8 cellular contexts compared by ENCODE assay signal in the genomic region with DNA sequence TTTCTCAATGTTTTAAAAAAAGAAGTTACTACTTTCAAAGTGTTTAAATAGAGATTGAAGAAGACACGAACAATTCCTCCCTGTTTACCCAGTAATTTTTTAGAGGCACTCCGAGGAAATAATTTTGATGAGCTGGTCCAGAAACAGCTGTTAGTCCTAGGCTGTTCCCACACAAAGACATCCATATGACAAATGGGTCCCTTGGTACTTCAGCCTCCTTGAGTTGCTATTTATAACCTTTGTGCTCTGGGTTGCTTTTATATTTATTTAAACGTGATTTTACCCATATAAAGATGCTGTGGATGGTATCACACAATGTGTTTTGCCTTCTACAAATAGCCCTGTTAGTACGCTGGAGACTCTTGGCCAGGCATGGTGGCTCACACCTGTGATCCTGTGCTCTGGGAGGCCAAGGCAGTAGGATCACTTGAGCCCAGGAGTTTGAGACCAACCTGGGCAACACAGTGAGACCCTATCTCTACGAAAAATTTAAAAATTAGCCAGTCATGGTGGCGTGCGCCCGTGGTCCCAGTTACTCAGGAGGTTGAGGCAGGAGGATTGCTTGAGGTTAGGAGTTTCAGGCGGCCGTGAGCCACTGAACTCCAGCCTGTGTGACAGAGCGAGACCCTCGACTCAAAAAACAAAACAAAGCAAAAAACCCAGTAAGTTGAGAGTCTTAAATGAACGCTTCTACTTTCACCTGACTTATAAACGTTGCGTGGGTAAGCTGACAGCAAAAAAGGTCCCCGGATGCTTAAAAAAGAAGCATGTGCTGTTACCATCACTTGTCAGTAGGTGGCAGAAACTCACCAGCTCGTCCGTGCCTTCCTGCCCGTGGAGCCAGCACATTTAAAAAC. TPM values are rescaled to one million over a fixed set of nuclear protein-coding genes. Genes with fewer than 3 reads are reported as not detected.
DNase-seq lines count a peak whose midpoint lies in the region; ATAC-seq, FAIRE-seq and TF ChIP-seq lines count a peak whose summit lies in the region.

No MANE protein-coding gene starts in this region.

- peak; percentile 63 for FAIRE-seq in pancreas (lab: Jason Lieb, UNC)

- peak overlapping the region; percentile 52 for H3K4me2 ChIP-seq in MM.1S (ENCODE audit: low read depth, low read length)

- H3K79me2 ChIP-seq in MM.1S (ENCODE audit: low read length) = no peaks in the 10 kb centered on the region

- CTCF ChIA-PET in activated naive CD4-positive, alpha-beta T cell treated with anti-CD3 and anti-CD28 coated beads, Interleukin-2, amount 10 ng/mL, durations not matched to agents 7 days and 5 days (lab: Charles Lee) = interaction anchor here (0.6 to 7.4 kb wide), 26 partner anchors 9 to 230 kb away, joined by 3 to 139 read pairs (median 4); a partner anchor contains a TSS

- H3K27ac ChIP-seq in MM.1S (ENCODE audit: low read length) (no peak overlapping the region), pancreas (no peak overlapping the region), upper lobe of right lung (no peak overlapping the region)

- H3K9me3 Mint-ChIP-seq in activated naive CD4-positive, alpha-beta T cell treated with anti-CD3 and anti-CD28 coated beads, Interleukin-2, amount 10 ng/mL, durations not matched to agents 7 days and 5 days = no peaks in the 10 kb centered on the region

- in situ Hi-C loops in GM13976 (cut with MboI; ENCODE audit: low sequenced_read_pairs, unreplicated experiment) = loop anchor here (5.0 to 25.0 kb wide), 2 partner anchors 157 to 757 kb away; no protein-coding TSS in a partner anchor
- in situ Hi-C loops in SK-MEL-5 (cut with HindIII; ENCODE audit: low pct_unique_long_range_greater_than_20kb, low sequenced_read_pairs) = no loop called here

- H3K27me3 ChIP-seq in MM.1S (replicated peaks; ENCODE audit: insufficient read depth, low read length) (peaks cover 8% of the 10 kb centered on the region; the same call in 1 of the 2 replicates), pancreas (no peaks in the 10 kb centered on the region), upper lobe of right lung (no peaks in the 10 kb centered on the region)

- H3K4me1 Mint-ChIP-seq in activated naive CD4-positive, alpha-beta T cell treated with anti-CD3 and anti-CD28 coated beads, Interleukin-2, amount 10 ng/mL, durations not matched to agents 7 days and 5 days = peaks cover 52% of the 10 kb centered on the region

- H3K4me3 Mint-ChIP-seq in activated naive CD4-positive, alpha-beta T cell treated with anti-CD3 and anti-CD28 coated beads, Interleukin-2, amount 10 ng/mL, durations not matched to agents 7 days and 5 days = no peak overlapping the region

- intact Hi-C loops in pancreas (cut with DNase I) (loop anchor here in 2 of 3 donors (5.0 to 10.0 kb wide), 4 partner anchors 139 to 212 kb away; no protein-coding TSS in a partner anchor), upper lobe of right lung (cut with DNase I) (loop anchor here (10.0 kb wide), 1 partner anchor 139 kb away; no protein-coding TSS in a partner anchor)

- H3K9me3 ChIP-seq in MM.1S (replicated peaks; ENCODE audit: insufficient read depth, low read length) = no peaks in the 10 kb centered on the region
- no peaks in the 10 kb centered on the region for H3K9me3 ChIP-seq in pancreas
- H3K9me3 ChIP-seq in upper lobe of right lung = no peaks in the 10 kb centered on the region

- no peaks in the 10 kb centered on the region for H3F3A ChIP-seq in MM.1S (ENCODE audit: insufficient read depth, low read length)

- H3K4me3 ChIP-seq in MM.1S (ENCODE audit: low read length) (no peak overlapping the region), pancreas (peak overlapping the region in 2 of 4 donors; percentile 7 to 19), upper lobe of right lung (no peak overlapping the region)

- no peaks in the 10 kb centered on the region for H4K20me1 ChIP-seq in MM.1S (ENCODE audit: insufficient read depth, low read length)

- ATAC-seq in pancreas (peak; percentile 88 to 97 (median 94)), upper lobe of right lung (peak; percentile 90)

- 25 to 30% methylated on average over 19 of the region's 19 CpGs for WGBS in pancreas, 2 donors

- H2AFZ ChIP-seq in MM.1S (ENCODE audit: low read length) = peak overlapping the region; percentile 31; the same call in 1 of the 2 replicates

- peak overlapping the region; percentile 7; the same call in 1 of the 2 replicates for H3K9ac ChIP-seq in MM.1S (ENCODE audit: low read length)

- peak overlapping the region; percentile 97 for H3K27ac Mint-ChIP-seq in activated naive CD4-positive, alpha-beta T cell treated with anti-CD3 and anti-CD28 coated beads, Interleukin-2, amount 10 ng/mL, durations not matched to agents 7 days and 5 days

- H3K9me2 ChIP-seq in MM.1S (replicated peaks; ENCODE audit: insufficient read depth, low read length) = no peaks in the 10 kb centered on the region

- H3K4me1 ChIP-seq in MM.1S (ENCODE audit: low read length) (peaks cover 13% of the 10 kb centered on the region), pancreas (peaks cover 0 to 3% (median 0%) of the 10 kb centered on the region in 3 donors), upper lobe of right lung (peaks cover 13% of the 10 kb centered on the region)

- H3K27me3 Mint-ChIP-seq in activated naive CD4-positive, alpha-beta T cell treated with anti-CD3 and anti-CD28 coated beads, Interleukin-2, amount 10 ng/mL, durations not matched to agents 7 days and 5 days = no peaks in the 10 kb centered on the region

- DNase-seq in 8988T (peak; percentile 52), GM13976 (ENCODE audit: low spot score) (peak; percentile 73), MM.1S (peak; percentile 57), SK-MEL-5 (ENCODE audit: low read depth, low spot score) (peak; percentile 85), glomerular endothelial cell (ENCODE audit: extremely low read depth, low read depth, low spot score) (peak; percentile 34), pancreas (peak in 5 of 6 donors; percentile 42 to 67 (median 50)), upper lobe of right lung (peak; percentile 66)
- peak; percentile 75 for DNase-seq in activated naive CD4-positive, alpha-beta T cell treated with anti-CD3 and anti-CD28 coated beads, Interleukin-2, amount 10 ng/mL, durations not matched to agents 7 days and 5 days

- TF ChIP-seq CTCF in GM13976 (IDR thresholded peaks at IDR 0.05; ENCODE audit: borderline replicate concordance, control extremely low read depth, extremely low read depth, insufficient read depth, missing control alignments) (peak; percentile 82), MM.1S (IDR thresholded peaks at IDR 0.05; ENCODE audit: low read length) (peak; percentile 83), pancreas (IDR thresholded peaks at IDR 0.05) (peak; percentile 29 to 81 (median 65)), upper lobe of right lung (IDR thresholded peaks at IDR 0.05) (peak; percentile 83)

- H3K36me3 ChIP-seq in MM.1S (replicated peaks; ENCODE audit: insufficient read depth, low read length) = no peaks in the 10 kb centered on the region
- H3K36me3 ChIP-seq in pancreas = no peaks in the 10 kb centered on the region
- H3K36me3 ChIP-seq in upper lobe of right lung = peaks cover 10% of the 10 kb centered on the region

- H3K36me3 Mint-ChIP-seq in activated naive CD4-positive, alpha-beta T cell treated with anti-CD3 and anti-CD28 coated beads, Interleukin-2, amount 10 ng/mL, durations not matched to agents 7 days and 5 days = peaks cover 83% of the 10 kb centered on the region

RNA-seq across cellular contexts. Expression of a gene that starts 56.9 kb away (rescaled TPM):
- total RNA-seq in SK-MEL-5 (2014; rRNA removed; shearing (Covaris generic)) = not detected in 2 replicates
- not detected in 2 replicates for polyA plus RNA-seq in SK-MEL-5 (2015; cell fraction: cytosol; rRNA removed)
- not detected in 2 replicates for polyA plus RNA-seq in SK-MEL-5 (2015; cell fraction: nucleus; rRNA removed)
- total RNA-seq in glomerular endothelial cell = not detected in 2 replicates
- total RNA-seq in pancreas = not detected
- not detected for polyA plus RNA-seq in pancreas
- not detected for total RNA-seq in upper lobe of right lung

Comparison
In these comparisons a context has a peak if more than half of its experiments do, and no peak if none do; other contexts are left out.
1. DNase-seq: peak in every context shown above with its lines; median percentile 85 in SK-MEL-5; 75 in activated naive CD4-positive, alpha-beta T cell treated with anti-CD3 and anti-CD28 coated beads, Interleukin-2, amount 10 ng/mL, durations not matched to agents 7 days and 5 days; 73 in GM13976; 66 in upper lobe of right lung; 57 in MM.1S; 52 in 8988T; 50 in pancreas; 34 in glomerular endothelial cell.